ENCODE assay signal across 19 cellular contexts in the genomic region with DNA sequence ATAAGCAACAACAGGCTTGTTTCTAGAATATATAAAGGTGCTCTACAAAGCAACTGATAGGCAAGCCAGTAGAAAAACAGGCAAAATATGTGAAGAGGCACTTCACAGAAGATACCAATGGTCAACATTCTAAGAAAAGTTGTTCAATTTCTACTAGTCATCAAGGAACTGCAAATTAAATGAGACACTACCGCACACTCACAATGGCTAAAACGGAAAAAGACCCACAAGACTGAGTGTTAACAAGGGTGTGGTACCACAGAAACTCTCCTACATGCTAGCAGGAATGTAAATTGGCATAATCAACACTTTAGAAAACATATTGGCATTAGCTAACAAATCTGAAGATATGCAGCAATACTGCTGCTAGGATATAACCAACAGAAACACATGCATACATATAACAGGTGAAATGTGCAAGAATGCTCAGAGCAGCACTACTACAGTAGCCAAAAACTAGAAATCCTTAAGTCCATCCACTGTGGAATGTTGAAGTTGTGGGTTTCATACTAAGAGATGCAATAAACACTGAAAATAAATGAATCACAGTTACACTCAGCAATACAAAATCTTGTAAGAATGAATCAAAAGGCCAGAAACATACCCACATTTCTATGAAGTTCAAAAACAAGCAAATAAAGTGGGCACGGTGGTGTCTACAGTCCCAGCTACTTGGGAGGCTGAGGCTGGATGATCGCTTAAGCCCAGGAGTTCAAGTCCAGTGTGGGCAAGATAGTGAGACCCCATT. TPM values are rescaled to one million over a fixed set of nuclear protein-coding genes. Genes with fewer than 3 reads are reported as not detected.
DNase-seq lines count a peak whose midpoint lies in the region; ATAC-seq and TF ChIP-seq lines count a peak whose summit lies in the region.
"Had no signal": no experiment of that assay in that cellular context is flagged by ENCODE, and none has a peak within 500 bp of the region (broad histone marks: within the 10 kb centered on the region; RNA-seq: fewer than 3 reads in every experiment).

No MANE protein-coding gene starts in this region.

- H3K36me3 ChIP-seq in OCI-LY1 (ENCODE audit: insufficient read depth, low read length) (no peaks in the 10 kb centered on the region), skeletal muscle satellite cell (ENCODE audit: insufficient read depth, low read length) (no peaks in the 10 kb centered on the region)
- H3K36me3 ChIP-seq: heart right ventricle had no signal

- no peaks in the 10 kb centered on the region for H3K27me3 Mint-ChIP-seq in activated CD8-positive, alpha-beta memory T cell treated with anti-CD3 and anti-CD28 coated beads, Interleukin-2, amount 10 ng/mL, durations not matched to agents 7 days and 5 days
- no peaks in the 10 kb centered on the region for H3K27me3 Mint-ChIP-seq in brain

- H3K4me3 ChIP-seq in OCI-LY1 (ENCODE audit: low read depth, low read length, poor library complexity, severe bottlenecking) (peak overlapping the region; percentile 1), skeletal muscle satellite cell (ENCODE audit: low read length) (no peak overlapping the region)
- H3K4me3 ChIP-seq: heart right ventricle had no signal

- CTCF ChIA-PET in activated CD8-positive, alpha-beta memory T cell treated with anti-CD3 and anti-CD28 coated beads, Interleukin-2, amount 10 ng/mL, durations not matched to agents 7 days and 5 days (lab: Charles Lee) = interaction anchor here (1.4 to 1.7 kb wide), 2 partner anchors 9 to 110 kb away, joined by 3 to 4 read pairs; a partner anchor contains a TSS

- no peak overlapping the region for H2AFZ ChIP-seq in OCI-LY1 (ENCODE audit: low read length)

- H3K9me3 ChIP-seq in OCI-LY1 (ENCODE audit: low read length) (no peaks in the 10 kb centered on the region), skeletal muscle satellite cell (replicated peaks; ENCODE audit: low read length) (no peaks in the 10 kb centered on the region)
- H3K9me3 ChIP-seq: Caco-2, heart right ventricle had no signal

- peaks cover 50% of the 10 kb centered on the region for H3K79me2 ChIP-seq in OCI-LY1 (ENCODE audit: insufficient read depth, low read length)

- no peaks in the 10 kb centered on the region for H4K20me1 ChIP-seq in OCI-LY1 (ENCODE audit: insufficient read depth, low read length)

- peak overlapping the region; percentile 20 for H3K4me2 ChIP-seq in OCI-LY1 (ENCODE audit: low read length)
- H3K4me2 ChIP-seq in skeletal muscle satellite cell (ENCODE audit: low read length) = peak overlapping the region; percentile 33

- peak; percentile 39 for ATAC-seq in activated CD8-positive, alpha-beta memory T cell treated with anti-CD3 and anti-CD28 coated beads, Interleukin-2, amount 10 ng/mL, durations not matched to agents 7 days and 5 days
- ATAC-seq in GM19452 (IDR thresholded peaks at IDR 0.05; ENCODE audit: unreplicated experiment) (no peak), GM18505 (IDR thresholded peaks at IDR 0.05; ENCODE audit: unreplicated experiment) (no peak)
- ATAC-seq: heart right ventricle had no signal

- no peak overlapping the region for H3K9ac ChIP-seq in OCI-LY1 (ENCODE audit: low read length)
- H3K9ac ChIP-seq in skeletal muscle satellite cell (ENCODE audit: low read depth, low read length) = no peak overlapping the region

- DNase-seq in activated CD8-positive, alpha-beta memory T cell treated with anti-CD3 and anti-CD28 coated beads, Interleukin-2, amount 10 ng/mL, durations not matched to agents 7 days and 5 days = no peak
- DNase-seq in activated CD8-positive, alpha-beta memory T cell treated with anti-CD3 and anti-CD28 coated beads, Interleukin-2, amount 50 U/mL, for 4 hours = no peak
- DNase-seq in hypothalamus (lab: John Stamatoyannopoulos, UW) = no peak
- DNase-seq: 8988T, Caco-2, GDM1, heart right ventricle, kidney glomerular epithelial cell, NCI-H510A treated with DMSO at 0.1 percent for 48 hours, SW 1271 had no signal

- peak overlapping the region; percentile 67 for H3K4me3 Mint-ChIP-seq in activated CD8-positive, alpha-beta memory T cell treated with anti-CD3 and anti-CD28 coated beads, Interleukin-2, amount 10 ng/mL, durations not matched to agents 7 days and 5 days
- no peak overlapping the region for H3K4me3 Mint-ChIP-seq in brain

- H3K27me3 ChIP-seq in OCI-LY1 (ENCODE audit: insufficient read depth, low read length) (no peaks in the 10 kb centered on the region), skeletal muscle satellite cell (ENCODE audit: control insufficient read depth, insufficient read depth, low read length) (no peaks in the 10 kb centered on the region)
- H3K27me3 ChIP-seq: heart right ventricle had no signal

- H3K36me3 Mint-ChIP-seq in activated CD8-positive, alpha-beta memory T cell treated with anti-CD3 and anti-CD28 coated beads, Interleukin-2, amount 10 ng/mL, durations not matched to agents 7 days and 5 days = peaks cover 4% of the 10 kb centered on the region
- peaks cover 4% of the 10 kb centered on the region for H3K36me3 Mint-ChIP-seq in brain

- H3K4me1 Mint-ChIP-seq in activated CD8-positive, alpha-beta memory T cell treated with anti-CD3 and anti-CD28 coated beads, Interleukin-2, amount 10 ng/mL, durations not matched to agents 7 days and 5 days = peaks cover 26% of the 10 kb centered on the region
- H3K4me1 Mint-ChIP-seq in brain = peaks cover 34% of the 10 kb centered on the region

- peaks cover 35% of the 10 kb centered on the region for H3K4me1 ChIP-seq in OCI-LY1 (ENCODE audit: insufficient read depth, low read length, severe bottlenecking)
- peaks cover 50% of the 10 kb centered on the region for H3K4me1 ChIP-seq in skeletal muscle satellite cell (ENCODE audit: control insufficient read depth, insufficient read depth, low read length)
- H3K4me1 ChIP-seq: Caco-2 had no signal

- TF ChIP-seq CTCF in OCI-LY1 (IDR thresholded peaks at IDR 0.05; ENCODE audit: low read length) (no peak), brain (conservative IDR thresholded peaks at IDR 0.05) (no peak)

- no peak for TF ChIP-seq POLR2A in GM18505 (IDR thresholded peaks at IDR 0.05; ENCODE audit: borderline replicate concordance, extremely low read depth, insufficient read depth, insufficient read length)

- no peaks in the 10 kb centered on the region for H3K9me3 Mint-ChIP-seq in activated CD8-positive, alpha-beta memory T cell treated with anti-CD3 and anti-CD28 coated beads, Interleukin-2, amount 10 ng/mL, durations not matched to agents 7 days and 5 days (ENCODE audit: low read depth)
- H3K9me3 Mint-ChIP-seq in brain = no peaks in the 10 kb centered on the region

- H3K27ac Mint-ChIP-seq in activated CD8-positive, alpha-beta memory T cell treated with anti-CD3 and anti-CD28 coated beads, Interleukin-2, amount 10 ng/mL, durations not matched to agents 7 days and 5 days = peak overlapping the region; percentile 67
- H3K27ac Mint-ChIP-seq in brain = peak overlapping the region in 3 of 5 experiments; percentile 1 to 40 (median 15)

- H3K27ac ChIP-seq in OCI-LY1 (ENCODE audit: low read depth, low read length, poor library complexity, severe bottlenecking) = no peak overlapping the region
- H3K27ac ChIP-seq: epithelial cell of prostate, VCaP had no signal

- no peaks in the 10 kb centered on the region; the same call in 1 of the 2 replicates for H3F3A ChIP-seq in OCI-LY1 (ENCODE audit: insufficient read depth, low read length)

- no peaks in the 10 kb centered on the region for H3K9me2 ChIP-seq in OCI-LY1 (ENCODE audit: low read depth, low read length)

RNA-seq across cellular contexts. Expression of a gene that starts 9.2 kb away (rescaled TPM):
- not detected for total RNA-seq in activated CD8-positive, alpha-beta memory T cell treated with anti-CD3 and anti-CD28 coated beads, Interleukin-2, amount 10 ng/mL, durations not matched to agents 7 days and 5 days
- not detected for polyA plus RNA-seq in brain (ENCODE audit: insufficient read depth, low read depth, low replicate concordance)
- total RNA-seq in skeletal muscle satellite cell (2012; rRNA removed) = under 0.01 TPM in 1 of 2 replicates, not detected in the other
- total RNA-seq: Caco-2, heart right ventricle, RPMI7951 had no signal
- polyA plus RNA-seq: adipose tissue, heart right ventricle had no signal
